8 cellular contexts compared by ENCODE assay signal in genomic region chr2:85852979-85853498, GRCh38. TPM values are rescaled to one million over a fixed set of nuclear protein-coding genes. Genes with fewer than 3 reads are reported as not detected.
DNase-seq lines count a peak whose midpoint lies in the region; ATAC-seq and TF ChIP-seq lines count a peak whose summit lies in the region.

No MANE protein-coding gene starts in this region.

- peaks cover 40% of the 10 kb centered on the region for H3K36me3 Mint-ChIP-seq in memory B cell

- H3K9me2 ChIP-seq in MM.1S (replicated peaks; ENCODE audit: insufficient read depth, low read length) = no peaks in the 10 kb centered on the region

- H3K4me1 ChIP-seq in BLaER1 treated with 17β-estradiol and CSF1 and Interleukin-3, amounts not matched to agents 10 nM and 100 nM = peaks cover 23 to 42% (median 35%) of the 10 kb centered on the region in 10 experiments
- H3K4me1 ChIP-seq in MM.1S (ENCODE audit: low read length) (peaks cover 25% of the 10 kb centered on the region), testis (peaks cover 9% of the 10 kb centered on the region)

- 65 to 71% methylated on average over 11 of the region's 11 CpGs for WGBS in testis, 2 donors

- peaks cover 21 to 31% (median 26%) of the 10 kb centered on the region in 11 experiments for H3K9me3 ChIP-seq in BLaER1 treated with 17β-estradiol and CSF1 and Interleukin-3, amounts not matched to agents 10 nM and 100 nM (replicated peaks in 1 of 11)
- H3K9me3 ChIP-seq in MM.1S (replicated peaks; ENCODE audit: insufficient read depth, low read length) (no peaks in the 10 kb centered on the region), testis (no peaks in the 10 kb centered on the region)

- no peak for TF ChIP-seq POLR2A in testis (IDR thresholded peaks at IDR 0.05)

- peaks cover 23% of the 10 kb centered on the region for H3F3A ChIP-seq in MM.1S (ENCODE audit: insufficient read depth, low read length)

- peak overlapping the region; percentile 71 to 90 (median 84) for H3K4me2 ChIP-seq in BLaER1 treated with 17β-estradiol and CSF1 and Interleukin-3, amounts not matched to agents 10 nM and 100 nM
- H3K4me2 ChIP-seq in MM.1S (ENCODE audit: low read depth, low read length) = peak overlapping the region; percentile 84

- no peaks in the 10 kb centered on the region for H3K27me3 ChIP-seq in BLaER1 treated with 17β-estradiol and CSF1 and Interleukin-3, amounts not matched to agents 10 nM and 100 nM
- H3K27me3 ChIP-seq in MM.1S (replicated peaks; ENCODE audit: insufficient read depth, low read length) (no peaks in the 10 kb centered on the region), testis (no peaks in the 10 kb centered on the region)

- peak overlapping the region; percentile 14 to 74 (median 58); a peak in 21 of 22 replicates for H3K9ac ChIP-seq in BLaER1 treated with 17β-estradiol and CSF1 and Interleukin-3, amounts not matched to agents 10 nM and 100 nM
- no peak overlapping the region for H3K9ac ChIP-seq in MM.1S (ENCODE audit: low read length)

- no peaks in the 10 kb centered on the region for H4K20me1 ChIP-seq in BLaER1 treated with 17β-estradiol and CSF1 and Interleukin-3, amounts not matched to agents 10 nM and 100 nM
- H4K20me1 ChIP-seq in MM.1S (ENCODE audit: insufficient read depth, low read length) = no peaks in the 10 kb centered on the region

- H3K27me3 Mint-ChIP-seq in memory B cell = no peaks in the 10 kb centered on the region

- H3K36me3 ChIP-seq in BLaER1 treated with 17β-estradiol and CSF1 and Interleukin-3, amounts not matched to agents 10 nM and 100 nM = peaks cover 19 to 87% (median 29%) of the 10 kb centered on the region in 11 experiments; a peak in 19 of 22 replicates
- H3K36me3 ChIP-seq in MM.1S (replicated peaks; ENCODE audit: insufficient read depth, low read length) (peaks cover 5% of the 10 kb centered on the region; the same call in 1 of the 2 replicates), testis (ENCODE audit: low read depth, missing control alignments) (no peaks in the 10 kb centered on the region)

- peak overlapping the region; percentile 70 for H3K4me3 Mint-ChIP-seq in memory B cell

- H3K4me3 ChIP-seq in BLaER1 treated with 17β-estradiol and CSF1 and Interleukin-3, amounts not matched to agents 10 nM and 100 nM = peak overlapping the region in 5 of 10 experiments; percentile 0 to 40 (median 35); a peak in 5 of 20 replicates
- peak overlapping the region; percentile 34; the same call in 1 of the 2 replicates for H3K4me3 ChIP-seq in MM.1S (ENCODE audit: low read length)
- no peak overlapping the region for H3K4me3 ChIP-seq in testis

- in situ Hi-C loops in ACHN (cut with HindIII; ENCODE audit: low pct_ligation_motif_present, low pct_unique_long_range_greater_than_20kb, low sequenced_read_pairs) = no loop called here

- intact Hi-C loops in testis (cut with DNase I; ENCODE audit: low total_unique reads) = no loop called here

- ATAC-seq in GM21515 (IDR thresholded peaks at IDR 0.05; ENCODE audit: unreplicated experiment) = peak; percentile 61
- peak; percentile 73 for ATAC-seq in memory B cell (ENCODE audit: low read depth)

- H3K79me2 ChIP-seq in MM.1S (ENCODE audit: low read length) = peaks cover 62% of the 10 kb centered on the region

- H3K9me3 Mint-ChIP-seq in memory B cell = peaks cover 3% of the 10 kb centered on the region

- TF ChIP-seq CTCF in MM.1S (IDR thresholded peaks at IDR 0.05; ENCODE audit: low read length) = no peak
- TF ChIP-seq CTCF in testis (IDR thresholded peaks at IDR 0.05) = no peak

- peaks cover 54% of the 10 kb centered on the region for H3K4me1 Mint-ChIP-seq in memory B cell

- H3K27ac ChIP-seq in BLaER1 treated with 17β-estradiol and CSF1 and Interleukin-3, amounts not matched to agents 10 nM and 100 nM = peak overlapping the region; percentile 53 to 86 (median 79)
- H3K27ac ChIP-seq in MM.1S (ENCODE audit: low read length) (no peak overlapping the region; the same call in 1 of the 2 replicates), testis (peak overlapping the region; percentile 39 to 74)

- no peak overlapping the region for H2AFZ ChIP-seq in MM.1S (ENCODE audit: low read length)

- DNase-seq in MM.1S (no peak), activated gamma-delta T cell (lab: John Stamatoyannopoulos, UW) (peak; percentile 12), memory B cell (ENCODE audit: low spot score in 2 of 2) (peak; percentile 48 to 49), testis (no peak), SW480 (ENCODE audit: low spot score) (no peak), ACHN (no peak)

- H3K27ac Mint-ChIP-seq in memory B cell = peak overlapping the region; percentile 99

RNA-seq across cellular contexts. Expression of gene ST3GAL5, which starts 35.8 kb away (rescaled TPM):
- total RNA-seq in testis = 10 to 100 TPM; 38.3 to 60.0 TPM
- 48.2 TPM for polyA plus RNA-seq in testis (ENCODE audit: insufficient read depth, low read depth, low replicate concordance)

Comparison
In these comparisons a context has a peak if more than half of its experiments do, and no peak if none do; other contexts are left out.
1. DNase-seq: peak in activated gamma-delta T cell (single experiment) and memory B cell (2 of 2); none in MM.1S (single experiment), testis (single experiment), SW480 (single experiment) and ACHN (single experiment).